Comparison of ENCODE assay signal across 9 cellular contexts in the genomic region with DNA sequence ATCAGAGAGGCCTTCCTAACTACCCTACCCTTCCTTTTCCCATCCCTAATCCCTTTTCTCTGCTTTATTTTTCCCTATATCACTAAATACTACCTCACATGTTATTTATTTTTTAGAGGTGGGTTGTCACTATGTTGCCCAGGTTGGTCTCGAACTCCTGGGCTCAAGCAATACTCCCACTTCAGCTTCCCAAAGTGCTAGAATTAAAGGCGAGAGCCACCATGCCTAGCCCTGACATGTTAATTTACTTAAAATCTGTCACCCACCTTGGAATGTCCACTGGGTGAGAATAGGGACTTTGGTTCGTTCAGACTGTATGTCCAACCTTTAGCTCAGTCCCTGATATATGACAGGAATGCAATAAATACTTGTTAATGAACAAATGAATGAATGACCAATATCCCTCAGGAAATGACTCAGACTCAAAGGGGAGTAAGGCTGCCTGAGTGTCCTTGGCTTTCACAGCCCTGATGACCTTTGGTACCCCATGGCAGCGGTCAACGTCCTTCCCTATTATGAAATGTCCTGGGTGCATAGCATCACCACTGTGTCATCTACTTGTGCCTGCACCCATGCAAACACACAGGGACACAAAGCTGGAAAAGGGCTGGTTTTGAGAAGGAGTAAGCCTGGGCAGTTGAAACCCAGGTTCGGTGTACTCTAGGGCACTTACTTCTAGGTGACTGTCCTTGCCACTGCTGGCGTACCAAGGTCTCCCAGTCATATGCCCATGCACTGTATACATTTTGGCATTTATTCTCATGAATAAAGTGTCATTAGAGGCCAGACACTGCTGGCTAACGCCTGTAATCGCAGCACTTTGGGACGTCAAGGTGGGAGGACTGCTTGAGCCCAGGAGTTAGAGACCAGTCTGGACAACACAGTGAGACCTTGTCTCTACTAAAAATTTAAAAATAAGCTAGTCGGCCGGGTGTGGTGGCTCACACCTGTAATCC. TPM values are rescaled to one million over a fixed set of nuclear protein-coding genes. Genes with fewer than 3 reads are reported as not detected.
DNase-seq lines count a peak whose midpoint lies in the region; ATAC-seq and TF ChIP-seq lines count a peak whose summit lies in the region.
"Had no signal": no experiment of that assay in that cellular context is flagged by ENCODE, and none has a peak within 500 bp of the region (broad histone marks: within the 10 kb centered on the region; RNA-seq: fewer than 3 reads in every experiment).

No MANE protein-coding gene starts in this region.

- H3K4me3 ChIP-seq in RWPE2 (ENCODE audit: severe bottlenecking), result no peak overlapping the region
- no peak overlapping the region for H3K4me3 ChIP-seq in fibroblast of mammary gland (ENCODE audit: control insufficient read depth, low read depth, low read length)
- H3K4me3 ChIP-seq in sigmoid colon, result no peak overlapping the region
- H3K4me3 ChIP-seq: neural progenitor cell had no signal

- intact Hi-C loops in sciatic nerve (cut with DNase I) (no loop called here), sigmoid colon (cut with DNase I) (no loop called here)

- WGBS in sigmoid colon, 2 donors, result 89 to 92% methylated on average over 12 of the region's 12 CpGs

- TF ChIP-seq CTCF in RWPE2 (IDR thresholded peaks at IDR 0.05; ENCODE audit: poor library complexity, severe bottlenecking) (no peak), fibroblast of mammary gland (conservative IDR thresholded peaks at IDR 0.05; ENCODE audit: control insufficient read depth, insufficient read depth, low read depth, low read length) (no peak), sigmoid colon (IDR thresholded peaks at IDR 0.05) (no peak)

- DNase-seq in ELR (ENCODE audit: low read depth) (peak; percentile 96), RWPE2 (ENCODE audit: low spot score) (peak; percentile 83), fibroblast of mammary gland (ENCODE audit: low read depth) (peak; percentile 92), sciatic nerve (ENCODE audit: low spot score) (no peak), sigmoid colon (no peak), HPDE6-E6E7 (ENCODE audit: extremely low spot score) (no peak)
- DNase-seq in effector CD4-positive, alpha-beta T cell, result no peak

- no peak for TF ChIP-seq POLR2A in sigmoid colon (IDR thresholded peaks at IDR 0.05)

- H3K36me3 ChIP-seq in RWPE2 (ENCODE audit: low read depth), result peaks cover 97% of the 10 kb centered on the region
- peaks cover 0 to 6% (median 0%) of the 10 kb centered on the region in 4 donors for H3K36me3 ChIP-seq in sigmoid colon
- H3K36me3 ChIP-seq: neural progenitor cell had no signal

- peak; percentile 35 for ATAC-seq in RWPE2 (ENCODE audit: low read depth)
- ATAC-seq in sciatic nerve, result peak; percentile 31
- ATAC-seq in HG03565 (IDR thresholded peaks at IDR 0.05; ENCODE audit: unreplicated experiment), result no peak

- H3K9me3 ChIP-seq in RWPE2 (ENCODE audit: severe bottlenecking) (no peaks in the 10 kb centered on the region), sigmoid colon (no peaks in the 10 kb centered on the region)

- peak overlapping the region; percentile 99 for H3K27ac ChIP-seq in RWPE2 (ENCODE audit: poor library complexity, severe bottlenecking)
- H3K27ac ChIP-seq in sigmoid colon, result peak overlapping the region in 2 of 4 donors; percentile 28 to 45
- H3K27ac ChIP-seq: neural progenitor cell had no signal

- H3K4me1 ChIP-seq in RWPE2 (ENCODE audit: insufficient read depth, poor library complexity, severe bottlenecking), result peaks cover 83% of the 10 kb centered on the region
- H3K4me1 ChIP-seq in sigmoid colon, result peaks cover 0 to 42% (median 25%) of the 10 kb centered on the region in 4 donors

- TF ChIP-seq EP300 in sigmoid colon (IDR thresholded peaks at IDR 0.05), result no peak

- H3K27me3 ChIP-seq in RWPE2 (ENCODE audit: insufficient read depth, poor library complexity, severe bottlenecking) (no peaks in the 10 kb centered on the region), sigmoid colon (no peaks in the 10 kb centered on the region)
- H3K27me3 ChIP-seq: neural progenitor cell had no signal

RNA-seq across cellular contexts. Expression of a gene that starts 26.5 kb away (rescaled TPM):
- 112 TPM for total RNA-seq in sciatic nerve
- 10 to 100 TPM; 53.2 to 71.3 (median 55.7) TPM for total RNA-seq in sigmoid colon
- 10 to 100 TPM; 76.1 to 94.8 (median 78.7) TPM for polyA plus RNA-seq in sigmoid colon

RNA-seq across cellular contexts. Expression of a gene that starts 43.0 kb away (rescaled TPM):
- total RNA-seq in sciatic nerve (0.71 TPM), sigmoid colon (1 to 10 TPM in 1 of 4 donors, under 1 TPM in 1, not detected in 2; 0.36 to 1.8 TPM)
- polyA plus RNA-seq in sigmoid colon, result 10 to 100 TPM in 1 of 3 donors, 1 to 10 TPM in 2; 2.4 to 24.0 (median 4.9) TPM

RNA-seq across cellular contexts. Expression of a gene that starts 58.4 kb away (rescaled TPM):
- total RNA-seq in sciatic nerve (8.3 TPM), sigmoid colon (1 to 10 TPM in 1 of 4 donors, not detected in 3; 1.1 TPM)
- 1 to 10 TPM in 2 of 3 donors, not detected in 1; 1.4 to 3.0 TPM for polyA plus RNA-seq in sigmoid colon

Comparison
In these comparisons a context has a peak if more than half of its experiments do, and no peak if none do; other contexts are left out.
1. DNase-seq: peak in ELR (single experiment), RWPE2 (single experiment) and fibroblast of mammary gland (single experiment); none in sciatic nerve (single experiment), sigmoid colon (single experiment), HPDE6-E6E7 (single experiment) and effector CD4-positive, alpha-beta T cell (single experiment).